ENCODE assay signal across 1 cellular context in genomic region chr2:87883641-87884040, GRCh38. TPM values are rescaled to one million over a fixed set of nuclear protein-coding genes. Genes with fewer than 3 reads are reported as not detected.
"Had no signal": no experiment of that assay in that cellular context is flagged by ENCODE, and none has a peak within 500 bp of the region (broad histone marks: within the 10 kb centered on the region; RNA-seq: fewer than 3 reads in every experiment).

No MANE protein-coding gene starts in this region.

RNA-seq across cellular contexts. Expression of gene RGPD2, which starts 58.0 kb away (rescaled TPM):
- total RNA-seq: HT-29 had no signal
